ENCODE assay signal across 3 cellular contexts in the genomic region with DNA sequence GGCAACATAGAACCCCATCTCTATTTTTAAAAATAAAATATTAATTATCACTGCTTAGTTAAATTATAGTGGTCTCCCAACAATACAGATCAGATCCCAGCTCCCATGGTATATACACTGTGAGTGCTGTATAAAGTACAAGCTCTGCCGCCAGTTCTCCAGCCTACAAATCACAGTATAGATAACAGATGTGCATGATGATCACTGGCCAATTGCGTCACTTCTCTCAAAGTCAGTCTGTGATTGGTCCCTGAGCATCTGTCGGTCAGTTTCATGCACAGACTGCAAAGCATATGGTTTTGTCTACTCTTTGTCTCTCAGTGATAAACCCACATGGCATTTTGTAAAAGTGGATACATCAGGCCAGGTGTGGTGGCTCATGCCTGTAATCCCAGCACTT.
A peak's percentile ranks its signal among the peaks of the same experiment; 100 is the strongest.
TF ChIP-seq lines count a peak whose summit lies in the region.

No MANE protein-coding gene starts in this region.

TF ChIP-seq in SK-N-SH, 30 proteins besides CTCF, POLR2A, EP300 and RAD21:
- no peak for TF ChIP-seq YY1 (IDR thresholded peaks at IDR 0.05; ENCODE audit: low read depth)
- TF ChIP-seq, protein P1, sequence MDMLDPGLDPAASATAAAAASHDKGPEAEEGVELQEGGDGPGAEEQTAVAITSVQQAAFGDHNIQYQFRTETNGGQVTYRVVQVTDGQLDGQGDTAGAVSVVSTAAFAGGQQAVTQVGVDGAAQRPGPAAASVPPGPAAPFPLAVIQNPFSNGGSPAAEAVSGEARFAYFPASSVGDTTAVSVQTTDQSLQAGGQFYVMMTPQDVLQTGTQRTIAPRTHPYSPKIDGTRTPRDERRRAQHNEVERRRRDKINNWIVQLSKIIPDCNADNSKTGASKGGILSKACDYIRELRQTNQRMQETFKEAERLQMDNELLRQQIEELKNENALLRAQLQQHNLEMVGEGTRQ (IDR thresholded peaks at IDR 0.05; ENCODE audit: borderline replicate concordance, low read depth, low read length), result no peak
- TF ChIP-seq, protein P2, sequence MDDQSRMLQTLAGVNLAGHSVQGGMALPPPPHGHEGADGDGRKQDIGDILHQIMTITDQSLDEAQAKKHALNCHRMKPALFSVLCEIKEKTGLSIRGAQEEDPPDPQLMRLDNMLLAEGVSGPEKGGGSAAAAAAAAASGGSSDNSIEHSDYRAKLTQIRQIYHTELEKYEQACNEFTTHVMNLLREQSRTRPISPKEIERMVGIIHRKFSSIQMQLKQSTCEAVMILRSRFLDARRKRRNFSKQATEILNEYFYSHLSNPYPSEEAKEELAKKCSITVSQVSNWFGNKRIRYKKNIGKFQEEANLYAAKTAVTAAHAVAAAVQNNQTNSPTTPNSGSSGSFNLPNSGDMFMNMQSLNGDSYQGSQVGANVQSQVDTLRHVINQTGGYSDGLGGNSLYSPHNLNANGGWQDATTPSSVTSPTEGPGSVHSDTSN (IDR thresholded peaks at IDR 0.05), result no peak
- TF ChIP-seq EZH2phosphoT487 (IDR thresholded peaks at IDR 0.05; ENCODE audit: borderline replicate concordance, low read depth), result no peak
- no peak for TF ChIP-seq RCOR1 (IDR thresholded peaks at IDR 0.05; ENCODE audit: low read length)
- TF ChIP-seq CHD2 (IDR thresholded peaks at IDR 0.05; ENCODE audit: low read length, partially characterized antibody), result no peak
- TF ChIP-seq RXRA (IDR thresholded peaks at IDR 0.05; ENCODE audit: borderline replicate concordance, low read depth), result no peak
- TF ChIP-seq, protein P3, sequence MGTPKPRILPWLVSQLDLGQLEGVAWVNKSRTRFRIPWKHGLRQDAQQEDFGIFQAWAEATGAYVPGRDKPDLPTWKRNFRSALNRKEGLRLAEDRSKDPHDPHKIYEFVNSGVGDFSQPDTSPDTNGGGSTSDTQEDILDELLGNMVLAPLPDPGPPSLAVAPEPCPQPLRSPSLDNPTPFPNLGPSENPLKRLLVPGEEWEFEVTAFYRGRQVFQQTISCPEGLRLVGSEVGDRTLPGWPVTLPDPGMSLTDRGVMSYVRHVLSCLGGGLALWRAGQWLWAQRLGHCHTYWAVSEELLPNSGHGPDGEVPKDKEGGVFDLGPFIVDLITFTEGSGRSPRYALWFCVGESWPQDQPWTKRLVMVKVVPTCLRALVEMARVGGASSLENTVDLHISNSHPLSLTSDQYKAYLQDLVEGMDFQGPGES (IDR thresholded peaks at IDR 0.05; ENCODE audit: low read depth, low read length), result no peak
TF ChIP-seq in SK-N-SH: peak in this region for 0.

TF ChIP-seq in SK-N-SH treated with all-trans-retinoic acid at 6 μM for 48 hours, 23 proteins besides CTCF, POLR2A, EP300 and RAD21:
- no peak for TF ChIP-seq PPARA (CRISPR knock-in tag; IDR thresholded peaks at IDR 0.05; ENCODE audit: borderline replicate concordance)
- no peak for TF ChIP-seq ZNF8 (CRISPR knock-in tag; IDR thresholded peaks at IDR 0.05)
- no peak for TF ChIP-seq TCF4 (CRISPR knock-in tag; IDR thresholded peaks at IDR 0.05; ENCODE audit: borderline replicate concordance)
- no peak for TF ChIP-seq ZC3H10 (CRISPR knock-in tag; IDR thresholded peaks at IDR 0.05)
- TF ChIP-seq RARB (CRISPR knock-in tag; IDR thresholded peaks at IDR 0.05), result no peak
- TF ChIP-seq ZFP3 (CRISPR knock-in tag; IDR thresholded peaks at IDR 0.05), result no peak
- TF ChIP-seq OSR1 (CRISPR knock-in tag; IDR thresholded peaks at IDR 0.05), result no peak
- no peak for TF ChIP-seq ISL1 (CRISPR knock-in tag; IDR thresholded peaks at IDR 0.05)
- TF ChIP-seq TOX (CRISPR knock-in tag; IDR thresholded peaks at IDR 0.05; ENCODE audit: borderline replicate concordance), result no peak
- TF ChIP-seq ARNTL (CRISPR knock-in tag; IDR thresholded peaks at IDR 0.05; ENCODE audit: borderline replicate concordance, low read depth), result no peak
- no peak for TF ChIP-seq SNAI2 (CRISPR knock-in tag; IDR thresholded peaks at IDR 0.05)
- TF ChIP-seq, protein P4, sequence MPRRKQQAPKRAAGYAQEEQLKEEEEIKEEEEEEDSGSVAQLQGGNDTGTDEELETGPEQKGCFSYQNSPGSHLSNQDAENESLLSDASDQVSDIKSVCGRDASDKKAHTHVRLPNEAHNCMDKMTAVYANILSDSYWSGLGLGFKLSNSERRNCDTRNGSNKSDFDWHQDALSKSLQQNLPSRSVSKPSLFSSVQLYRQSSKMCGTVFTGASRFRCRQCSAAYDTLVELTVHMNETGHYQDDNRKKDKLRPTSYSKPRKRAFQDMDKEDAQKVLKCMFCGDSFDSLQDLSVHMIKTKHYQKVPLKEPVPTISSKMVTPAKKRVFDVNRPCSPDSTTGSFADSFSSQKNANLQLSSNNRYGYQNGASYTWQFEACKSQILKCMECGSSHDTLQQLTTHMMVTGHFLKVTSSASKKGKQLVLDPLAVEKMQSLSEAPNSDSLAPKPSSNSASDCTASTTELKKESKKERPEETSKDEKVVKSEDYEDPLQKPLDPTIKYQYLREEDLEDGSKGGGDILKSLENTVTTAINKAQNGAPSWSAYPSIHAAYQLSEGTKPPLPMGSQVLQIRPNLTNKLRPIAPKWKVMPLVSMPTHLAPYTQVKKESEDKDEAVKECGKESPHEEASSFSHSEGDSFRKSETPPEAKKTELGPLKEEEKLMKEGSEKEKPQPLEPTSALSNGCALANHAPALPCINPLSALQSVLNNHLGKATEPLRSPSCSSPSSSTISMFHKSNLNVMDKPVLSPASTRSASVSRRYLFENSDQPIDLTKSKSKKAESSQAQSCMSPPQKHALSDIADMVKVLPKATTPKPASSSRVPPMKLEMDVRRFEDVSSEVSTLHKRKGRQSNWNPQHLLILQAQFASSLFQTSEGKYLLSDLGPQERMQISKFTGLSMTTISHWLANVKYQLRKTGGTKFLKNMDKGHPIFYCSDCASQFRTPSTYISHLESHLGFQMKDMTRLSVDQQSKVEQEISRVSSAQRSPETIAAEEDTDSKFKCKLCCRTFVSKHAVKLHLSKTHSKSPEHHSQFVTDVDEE (CRISPR knock-in tag; IDR thresholded peaks at IDR 0.05), result no peak
- TF ChIP-seq, protein P5, sequence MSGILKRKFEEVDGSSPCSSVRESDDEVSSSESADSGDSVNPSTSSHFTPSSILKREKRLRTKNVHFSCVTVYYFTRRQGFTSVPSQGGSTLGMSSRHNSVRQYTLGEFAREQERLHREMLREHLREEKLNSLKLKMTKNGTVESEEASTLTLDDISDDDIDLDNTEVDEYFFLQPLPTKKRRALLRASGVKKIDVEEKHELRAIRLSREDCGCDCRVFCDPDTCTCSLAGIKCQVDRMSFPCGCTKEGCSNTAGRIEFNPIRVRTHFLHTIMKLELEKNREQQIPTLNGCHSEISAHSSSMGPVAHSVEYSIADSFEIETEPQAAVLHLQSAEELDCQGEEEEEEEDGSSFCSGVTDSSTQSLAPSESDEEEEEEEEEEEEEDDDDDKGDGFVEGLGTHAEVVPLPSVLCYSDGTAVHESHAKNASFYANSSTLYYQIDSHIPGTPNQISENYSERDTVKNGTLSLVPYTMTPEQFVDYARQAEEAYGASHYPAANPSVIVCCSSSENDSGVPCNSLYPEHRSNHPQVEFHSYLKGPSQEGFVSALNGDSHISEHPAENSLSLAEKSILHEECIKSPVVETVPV (CRISPR knock-in tag; IDR thresholded peaks at IDR 0.05), result no peak
- TF ChIP-seq, protein P6, sequence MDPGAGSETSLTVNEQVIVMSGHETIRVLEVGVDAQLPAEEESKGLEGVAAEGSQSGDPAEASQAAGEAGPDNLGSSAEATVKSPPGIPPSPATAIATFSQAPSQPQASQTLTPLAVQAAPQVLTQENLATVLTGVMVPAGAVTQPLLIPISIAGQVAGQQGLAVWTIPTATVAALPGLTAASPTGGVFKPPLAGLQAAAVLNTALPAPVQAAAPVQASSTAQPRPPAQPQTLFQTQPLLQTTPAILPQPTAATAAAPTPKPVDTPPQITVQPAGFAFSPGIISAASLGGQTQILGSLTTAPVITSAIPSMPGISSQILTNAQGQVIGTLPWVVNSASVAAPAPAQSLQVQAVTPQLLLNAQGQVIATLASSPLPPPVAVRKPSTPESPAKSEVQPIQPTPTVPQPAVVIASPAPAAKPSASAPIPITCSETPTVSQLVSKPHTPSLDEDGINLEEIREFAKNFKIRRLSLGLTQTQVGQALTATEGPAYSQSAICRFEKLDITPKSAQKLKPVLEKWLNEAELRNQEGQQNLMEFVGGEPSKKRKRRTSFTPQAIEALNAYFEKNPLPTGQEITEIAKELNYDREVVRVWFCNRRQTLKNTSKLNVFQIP (CRISPR knock-in tag; IDR thresholded peaks at IDR 0.05; ENCODE audit: borderline replicate concordance, low read depth), result no peak
- TF ChIP-seq, protein P7, sequence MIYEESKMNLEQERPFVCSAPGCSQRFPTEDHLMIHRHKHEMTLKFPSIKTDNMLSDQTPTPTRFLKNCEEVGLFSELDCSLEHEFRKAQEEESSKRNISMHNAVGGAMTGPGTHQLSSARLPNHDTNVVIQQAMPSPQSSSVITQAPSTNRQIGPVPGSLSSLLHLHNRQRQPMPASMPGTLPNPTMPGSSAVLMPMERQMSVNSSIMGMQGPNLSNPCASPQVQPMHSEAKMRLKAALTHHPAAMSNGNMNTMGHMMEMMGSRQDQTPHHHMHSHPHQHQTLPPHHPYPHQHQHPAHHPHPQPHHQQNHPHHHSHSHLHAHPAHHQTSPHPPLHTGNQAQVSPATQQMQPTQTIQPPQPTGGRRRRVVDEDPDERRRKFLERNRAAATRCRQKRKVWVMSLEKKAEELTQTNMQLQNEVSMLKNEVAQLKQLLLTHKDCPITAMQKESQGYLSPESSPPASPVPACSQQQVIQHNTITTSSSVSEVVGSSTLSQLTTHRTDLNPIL (CRISPR knock-in tag; IDR thresholded peaks at IDR 0.05; ENCODE audit: low read depth), result no peak
- no peak for TF ChIP-seq ESRRG (CRISPR knock-in tag; IDR thresholded peaks at IDR 0.05)

TF ChIP-seq in K562, 482 proteins besides CTCF, POLR2A, EP300 and RAD21 (continues in another document):
- TF ChIP-seq RBM25 (IDR thresholded peaks at IDR 0.05; ENCODE audit: low read depth, low read length, severe bottlenecking), result peak; percentile 31
- TF ChIP-seq, protein P8, sequence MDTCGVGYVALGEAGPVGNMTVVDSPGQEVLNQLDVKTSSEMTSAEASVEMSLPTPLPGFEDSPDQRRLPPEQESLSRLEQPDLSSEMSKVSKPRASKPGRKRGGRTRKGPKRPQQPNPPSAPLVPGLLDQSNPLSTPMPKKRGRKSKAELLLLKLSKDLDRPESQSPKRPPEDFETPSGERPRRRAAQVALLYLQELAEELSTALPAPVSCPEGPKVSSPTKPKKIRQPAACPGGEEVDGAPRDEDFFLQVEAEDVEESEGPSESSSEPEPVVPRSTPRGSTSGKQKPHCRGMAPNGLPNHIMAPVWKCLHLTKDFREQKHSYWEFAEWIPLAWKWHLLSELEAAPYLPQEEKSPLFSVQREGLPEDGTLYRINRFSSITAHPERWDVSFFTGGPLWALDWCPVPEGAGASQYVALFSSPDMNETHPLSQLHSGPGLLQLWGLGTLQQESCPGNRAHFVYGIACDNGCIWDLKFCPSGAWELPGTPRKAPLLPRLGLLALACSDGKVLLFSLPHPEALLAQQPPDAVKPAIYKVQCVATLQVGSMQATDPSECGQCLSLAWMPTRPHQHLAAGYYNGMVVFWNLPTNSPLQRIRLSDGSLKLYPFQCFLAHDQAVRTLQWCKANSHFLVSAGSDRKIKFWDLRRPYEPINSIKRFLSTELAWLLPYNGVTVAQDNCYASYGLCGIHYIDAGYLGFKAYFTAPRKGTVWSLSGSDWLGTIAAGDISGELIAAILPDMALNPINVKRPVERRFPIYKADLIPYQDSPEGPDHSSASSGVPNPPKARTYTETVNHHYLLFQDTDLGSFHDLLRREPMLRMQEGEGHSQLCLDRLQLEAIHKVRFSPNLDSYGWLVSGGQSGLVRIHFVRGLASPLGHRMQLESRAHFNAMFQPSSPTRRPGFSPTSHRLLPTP (IDR thresholded peaks at IDR 0.05; ENCODE audit: borderline replicate concordance, extremely low read depth, insufficient read length), result no peak
- TF ChIP-seq IFI16 (CRISPR knock-in tag; IDR thresholded peaks at IDR 0.05), result no peak
- TF ChIP-seq CEBPG (CRISPR knock-in tag; IDR thresholded peaks at IDR 0.05), result 0 out of 2 replicates have a peak, but pooled peaks have one; percentile 9
- TF ChIP-seq CEBPG (tag; conservative IDR thresholded peaks at IDR 0.05 in 1 of 2, IDR thresholded peaks at IDR 0.05 in 1 of 2), result no peak
- 0 out of 2 replicates have a peak, but pooled peaks have one; percentile 13 for TF ChIP-seq CEBPB (tag; IDR thresholded peaks at IDR 0.05)
- no peak for TF ChIP-seq ZNF23 (CRISPR knock-in tag; IDR thresholded peaks at IDR 0.05)
- TF ChIP-seq, protein P9, sequence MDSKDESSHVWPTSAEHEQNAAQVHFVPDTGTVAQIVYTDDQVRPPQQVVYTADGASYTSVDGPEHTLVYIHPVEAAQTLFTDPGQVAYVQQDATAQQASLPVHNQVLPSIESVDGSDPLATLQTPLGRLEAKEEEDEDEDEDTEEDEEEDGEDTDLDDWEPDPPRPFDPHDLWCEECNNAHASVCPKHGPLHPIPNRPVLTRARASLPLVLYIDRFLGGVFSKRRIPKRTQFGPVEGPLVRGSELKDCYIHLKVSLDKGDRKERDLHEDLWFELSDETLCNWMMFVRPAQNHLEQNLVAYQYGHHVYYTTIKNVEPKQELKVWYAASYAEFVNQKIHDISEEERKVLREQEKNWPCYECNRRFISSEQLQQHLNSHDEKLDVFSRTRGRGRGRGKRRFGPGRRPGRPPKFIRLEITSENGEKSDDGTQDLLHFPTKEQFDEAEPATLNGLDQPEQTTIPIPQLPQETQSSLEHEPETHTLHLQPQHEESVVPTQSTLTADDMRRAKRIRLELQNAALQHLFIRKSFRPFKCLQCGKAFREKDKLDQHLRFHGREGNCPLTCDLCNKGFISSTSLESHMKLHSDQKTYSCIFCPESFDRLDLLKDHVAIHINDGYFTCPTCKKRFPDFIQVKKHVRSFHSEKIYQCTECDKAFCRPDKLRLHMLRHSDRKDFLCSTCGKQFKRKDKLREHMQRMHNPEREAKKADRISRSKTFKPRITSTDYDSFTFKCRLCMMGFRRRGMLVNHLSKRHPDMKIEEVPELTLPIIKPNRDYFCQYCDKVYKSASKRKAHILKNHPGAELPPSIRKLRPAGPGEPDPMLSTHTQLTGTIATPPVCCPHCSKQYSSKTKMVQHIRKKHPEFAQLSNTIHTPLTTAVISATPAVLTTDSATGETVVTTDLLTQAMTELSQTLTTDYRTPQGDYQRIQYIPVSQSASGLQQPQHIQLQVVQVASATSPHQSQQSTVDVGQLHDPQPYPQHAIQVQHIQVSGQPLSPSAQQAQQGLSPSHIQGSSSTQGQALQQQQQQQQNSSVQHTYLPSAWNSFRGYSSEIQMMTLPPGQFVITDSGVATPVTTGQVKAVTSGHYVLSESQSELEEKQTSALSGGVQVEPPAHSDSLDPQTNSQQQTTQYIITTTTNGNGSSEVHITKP (IDR thresholded peaks at IDR 0.05; ENCODE audit: partially characterized antibody), result peak; percentile 31
